ENCODE assay signal across 14 cellular contexts in genomic region chr3:141239551-141240281, GRCh38. TPM values are rescaled to one million over a fixed set of nuclear protein-coding genes. Genes with fewer than 3 reads are reported as not detected.
DNase-seq lines count a peak whose midpoint lies in the region; ATAC-seq and TF ChIP-seq lines count a peak whose summit lies in the region.
"Had no signal": no experiment of that assay in that cellular context is flagged by ENCODE, and none has a peak within 500 bp of the region (broad histone marks: within the 10 kb centered on the region; RNA-seq: fewer than 3 reads in every experiment).

No MANE protein-coding gene starts in this region.

- CTCF ChIA-PET in IMR-90 (lab: Yijun Ruan, JAX), result interaction anchor here (1.0 kb wide), 1 partner anchor 221 kb away, joined by 3 read pairs; no protein-coding TSS in a partner anchor

- H3K18ac ChIP-seq in IMR-90 (ENCODE audit: low read depth, low read length), result no peak overlapping the region

- H3K27me3 Mint-ChIP-seq in activated T-cell treated with anti-CD3 and anti-CD28 coated beads, Interleukin-2, amount 50 U/mL, for 72 hours (ENCODE audit: low read depth), result no peaks in the 10 kb centered on the region
- no peaks in the 10 kb centered on the region for H3K27me3 Mint-ChIP-seq in T-helper 17 cell
- no peaks in the 10 kb centered on the region for H3K27me3 Mint-ChIP-seq in osteocyte (ENCODE audit: unreplicated experiment)
- H3K27me3 Mint-ChIP-seq: IgD-negative memory B cell; stimulated activated naive B cell treated with anti-CD40 and anti-IgM and Interleukin-4, amounts not matched to agents 10 μg/mL and 1 μg/mL and 100 μg/mL, for 72 hours had no signal

- H2AK9ac ChIP-seq in IMR-90 (replicated peaks; ENCODE audit: low read depth, low read length, poor library complexity), result no peak overlapping the region

- no peak for TF ChIP-seq POLR2A in IMR-90 (IDR thresholded peaks at IDR 0.05; ENCODE audit: low read depth, low read length)

- H2AFZ ChIP-seq in IMR-90 (replicated peaks; ENCODE audit: low read length, poor library complexity), result peak overlapping the region; percentile 55

- BruUV-seq in IMR-90 (replicated peaks; lab: Mats Ljungman, UMichigan), result no TSS peak

- no peaks in the 10 kb centered on the region for H3K27me3 ChIP-seq in IMR-90 (ENCODE audit: control insufficient read depth, insufficient read depth, low read length)

- TF ChIP-seq CTCF in IMR-90 (conservative IDR thresholded peaks at IDR 0.05; ENCODE audit: low read depth, low read length), result no peak
- TF ChIP-seq CTCF in osteocyte (IDR thresholded peaks at IDR 0.05), result no peak

- H4K5ac ChIP-seq in IMR-90 (ENCODE audit: low read depth, low read length), result no peak overlapping the region

- 0 out of 2 replicates have a peak overlapping the region, but pooled peaks have one; percentile 21 for H3K4ac ChIP-seq in IMR-90 (ENCODE audit: low read depth, low read length)

- H3K56ac ChIP-seq in IMR-90 (ENCODE audit: extremely low read depth, insufficient read depth, low read length), result no peak overlapping the region

- no peak overlapping the region for H2BK20ac ChIP-seq in IMR-90 (ENCODE audit: low read depth, low read length)

- H3K9me3 Mint-ChIP-seq in activated T-cell treated with anti-CD3 and anti-CD28 coated beads, Interleukin-2, amount 50 U/mL, for 72 hours, result no peaks in the 10 kb centered on the region
- H3K9me3 Mint-ChIP-seq in osteocyte (ENCODE audit: unreplicated experiment), result no peaks in the 10 kb centered on the region
- H3K9me3 Mint-ChIP-seq: IgD-negative memory B cell; stimulated activated naive B cell treated with anti-CD40 and anti-IgM and Interleukin-4, amounts not matched to agents 10 μg/mL and 1 μg/mL and 100 μg/mL, for 72 hours had no signal

- dilution Hi-C loops in IMR-90 (cut with HindIII; ENCODE audit: low sequenced_read_pairs, unreplicated experiment), result no loop called here

- no peak overlapping the region for H2BK5ac ChIP-seq in IMR-90 (ENCODE audit: low read depth, low read length, poor library complexity, severe bottlenecking)

- POLR2A ChIA-PET in IMR-90 (lab: Charles Lee; ENCODE audit: unreplicated experiment), result no interaction called here

- H3K14ac ChIP-seq in IMR-90 (replicated peaks; ENCODE audit: low read depth, low read length), result 0 out of 2 replicates have a peak overlapping the region, but pooled peaks have one; percentile 19

- no peak overlapping the region for H4K8ac ChIP-seq in IMR-90 (ENCODE audit: low read depth in 2 of 2, low read length in 2 of 2)

- H3K36me3 Mint-ChIP-seq in activated T-cell treated with anti-CD3 and anti-CD28 coated beads, Interleukin-2, amount 50 U/mL, for 72 hours (ENCODE audit: insufficient read depth in 2 of 2), result peaks cover 1 to 2% of the 10 kb centered on the region in 2 donors
- peaks cover 10% of the 10 kb centered on the region for H3K36me3 Mint-ChIP-seq in T-helper 17 cell (ENCODE audit: low read depth)
- peaks cover 9% of the 10 kb centered on the region for H3K36me3 Mint-ChIP-seq in osteocyte (ENCODE audit: unreplicated experiment)
- H3K36me3 Mint-ChIP-seq: IgD-negative memory B cell; stimulated activated naive B cell treated with anti-CD40 and anti-IgM and Interleukin-4, amounts not matched to agents 10 μg/mL and 1 μg/mL and 100 μg/mL, for 72 hours had no signal

- no peak overlapping the region for H2BK120ac ChIP-seq in IMR-90 (ENCODE audit: low read depth, low read length)

- DNase-seq in activated T-cell treated with anti-CD3 and anti-CD28 coated beads, Interleukin-2, amount 50 U/mL, for 72 hours, result no peak
- DNase-seq in activated T-cell treated with anti-CD3 and anti-CD28 coated beads for 4 hours (no peak), IMR-90 (no peak), T-helper 17 cell (no peak), osteocyte (ENCODE audit: extremely low spot score, unreplicated experiment) (peak; percentile 25), hypothalamus (lab: John Stamatoyannopoulos, UW) (no peak)
- DNase-seq: amygdala; NCI-H2227 treated with DMSO at 0.1 percent for 48 hours; stimulated activated CD4-positive, alpha-beta T cell treated with anti-CD3 and anti-CD28 coated beads, Interleukin-4, amount 100 ng/mL, for 24 hours; stimulated activated naive B cell treated with anti-CD40 and anti-IgM and Interleukin-4, amounts not matched to agents 10 μg/mL and 1 μg/mL and 100 μg/mL, for 72 hours had no signal

- no peak for ATAC-seq in activated T-cell treated with anti-CD3 and anti-CD28 coated beads, Interleukin-2, amount 50 U/mL, for 72 hours (replicated peaks in 1 of 2)
- ATAC-seq in IMR-90 (ENCODE audit: low read depth), result no peak
- ATAC-seq in T-helper 17 cell, result no peak
- ATAC-seq in HG03565 (IDR thresholded peaks at IDR 0.05; ENCODE audit: unreplicated experiment), result no peak
- ATAC-seq in HG03159 (IDR thresholded peaks at IDR 0.05; ENCODE audit: unreplicated experiment), result no peak
- ATAC-seq: stimulated activated naive B cell treated with anti-CD40 and anti-IgM and Interleukin-4, amounts not matched to agents 10 μg/mL and 1 μg/mL and 100 μg/mL, for 72 hours had no signal

- no peak overlapping the region for H3K27ac Mint-ChIP-seq in activated T-cell treated with anti-CD3 and anti-CD28 coated beads, Interleukin-2, amount 50 U/mL, for 72 hours
- H3K27ac Mint-ChIP-seq in T-helper 17 cell (no peak overlapping the region), osteocyte (ENCODE audit: unreplicated experiment) (no peak overlapping the region)
- H3K27ac Mint-ChIP-seq: IgD-negative memory B cell; stimulated activated naive B cell treated with anti-CD40 and anti-IgM and Interleukin-4, amounts not matched to agents 10 μg/mL and 1 μg/mL and 100 μg/mL, for 72 hours had no signal

- no peak overlapping the region for H2BK15ac ChIP-seq in IMR-90 (ENCODE audit: low read depth, low read length)

- H3K9me3 ChIP-seq in IMR-90 (ENCODE audit: control insufficient read depth, insufficient read depth, low read length), result no peaks in the 10 kb centered on the region
- H3K9me3 ChIP-seq in T-helper 17 cell (ENCODE audit: control insufficient read depth, low read length, poor library complexity, severe bottlenecking), result no peaks in the 10 kb centered on the region
- H3K9me3 ChIP-seq: HAP-1 had no signal

- H3K27ac ChIP-seq in IMR-90 (ENCODE audit: insufficient read depth, low read length), result no peak overlapping the region

- H3K4me1 ChIP-seq in IMR-90 (ENCODE audit: control insufficient read depth, insufficient read depth, low read length), result peaks cover 17% of the 10 kb centered on the region
- H3K4me1 ChIP-seq: HAP-1 had no signal

- intact Hi-C loops in IMR-90 (cut with micrococcal nuclease), result no loop called here

- H2AK5ac ChIP-seq in IMR-90 (ENCODE audit: low read depth, low read length), result peak overlapping the region; percentile 61

- 60% methylated on average over 2 of the region's 5 CpGs; no CpG with 5 or more reads in 1 of the 2 experiments for WGBS in IMR-90 (ENCODE audit: extremely low coverage in 2 of 2, insufficient read length in 1 of 2), 2 experiments

- peaks cover 80% of the 10 kb centered on the region for H3K4me1 Mint-ChIP-seq in activated T-cell treated with anti-CD3 and anti-CD28 coated beads, Interleukin-2, amount 50 U/mL, for 72 hours (ENCODE audit: low read depth)
- H3K4me1 Mint-ChIP-seq in T-helper 17 cell, result peaks cover 19% of the 10 kb centered on the region
- peaks cover 32% of the 10 kb centered on the region for H3K4me1 Mint-ChIP-seq in osteocyte (ENCODE audit: unreplicated experiment)

- H3K4me2 ChIP-seq in IMR-90 (ENCODE audit: low read depth, low read length), result no peak overlapping the region

- H3K4me3 ChIP-seq in IMR-90 (ENCODE audit: insufficient read depth, low read depth, low read length), result no peak overlapping the region
- H3K4me3 ChIP-seq: HAP-1 had no signal

- no peak overlapping the region for H4K91ac ChIP-seq in IMR-90 (ENCODE audit: insufficient read depth, low read depth, low read length)

- no peak overlapping the region for H3K9ac ChIP-seq in IMR-90 (ENCODE audit: low read depth, low read length)

- TF ChIP-seq RAD21 in IMR-90 (IDR thresholded peaks at IDR 0.05; ENCODE audit: low read length), result no peak

- 0 out of 2 replicates have a peak, but pooled peaks cover 4% of the 10 kb centered on the region for H4K20me1 ChIP-seq in IMR-90 (ENCODE audit: insufficient read depth, low read length)

- H3K36me3 ChIP-seq in IMR-90 (ENCODE audit: control insufficient read depth, insufficient read depth, low read length), result peaks cover 2% of the 10 kb centered on the region; the same call in 1 of the 2 replicates

- peaks cover 0 to 16% of the 10 kb centered on the region in 2 experiments; a peak in 2 of 4 replicates for H3K79me1 ChIP-seq in IMR-90 (ENCODE audit: low read depth in 1 of 2, low read length in 2 of 2)

- peak overlapping the region; percentile 64 to 86 for H3K4me3 Mint-ChIP-seq in activated T-cell treated with anti-CD3 and anti-CD28 coated beads, Interleukin-2, amount 50 U/mL, for 72 hours
- H3K4me3 Mint-ChIP-seq in T-helper 17 cell (peak overlapping the region; percentile 39), osteocyte (ENCODE audit: unreplicated experiment) (no peak overlapping the region)
- H3K4me3 Mint-ChIP-seq: IgD-negative memory B cell; stimulated activated naive B cell treated with anti-CD40 and anti-IgM and Interleukin-4, amounts not matched to agents 10 μg/mL and 1 μg/mL and 100 μg/mL, for 72 hours had no signal

- H3K23ac ChIP-seq in IMR-90 (ENCODE audit: low read depth, low read length), result no peak overlapping the region

- in situ Hi-C loops in IMR-90 (cut with MboI; ENCODE audit: low sequenced_read_pairs), result no loop called here

- peaks cover 24% of the 10 kb centered on the region for H3K9me1 ChIP-seq in IMR-90 (ENCODE audit: insufficient read depth, low read length)

TF ChIP-seq in IMR-90, 13 proteins besides CTCF, POLR2A, EP300 and RAD21:
- TF ChIP-seq MXI1 (IDR thresholded peaks at IDR 0.05; ENCODE audit: borderline replicate concordance, low read depth, low read length) (no peak), MAFK (IDR thresholded peaks at IDR 0.05; ENCODE audit: low read depth, low read length) (no peak), CHD1 (IDR thresholded peaks at IDR 0.05; ENCODE audit: low read depth, low read length) (no peak), CEBPB (IDR thresholded peaks at IDR 0.05; ENCODE audit: low read depth, low read length) (no peak), MAZ (IDR thresholded peaks at IDR 0.05; ENCODE audit: borderline replicate concordance, low read depth, low read length) (no peak)

RNA-seq across cellular contexts. Expression of gene PXYLP1, which starts 8.1 kb away (rescaled TPM):
- total RNA-seq in activated T-cell treated with anti-CD3 and anti-CD28 coated beads, Interleukin-2, amount 50 U/mL, for 72 hours, result 10 to 100 TPM; 13.2 to 14.3 TPM
- total RNA-seq in IMR-90 (2012; rRNA removed), result 13.3 and 15.6 TPM in 2 replicates
- 11.2 and 11.7 TPM in 2 replicates for polyA plus RNA-seq in IMR-90 (2012; rRNA removed)
- polyA plus RNA-seq in IMR-90 (2012; cell fraction: cytosol; rRNA removed), result 5.3 and 6.3 TPM in 2 replicates
- polyA plus RNA-seq in IMR-90 (2012; cell fraction: nucleus; rRNA removed; ENCODE audit: low replicate concordance), result 10.0 and 20.5 TPM in 2 replicates
- 1 to 10 TPM; 6.1 to 9.0 TPM for total RNA-seq in T-helper 17 cell
- 21.2 and 21.9 TPM in 2 replicates for total RNA-seq in osteocyte
